ENCODE assay signal across 8 cellular contexts in the genomic region with DNA sequence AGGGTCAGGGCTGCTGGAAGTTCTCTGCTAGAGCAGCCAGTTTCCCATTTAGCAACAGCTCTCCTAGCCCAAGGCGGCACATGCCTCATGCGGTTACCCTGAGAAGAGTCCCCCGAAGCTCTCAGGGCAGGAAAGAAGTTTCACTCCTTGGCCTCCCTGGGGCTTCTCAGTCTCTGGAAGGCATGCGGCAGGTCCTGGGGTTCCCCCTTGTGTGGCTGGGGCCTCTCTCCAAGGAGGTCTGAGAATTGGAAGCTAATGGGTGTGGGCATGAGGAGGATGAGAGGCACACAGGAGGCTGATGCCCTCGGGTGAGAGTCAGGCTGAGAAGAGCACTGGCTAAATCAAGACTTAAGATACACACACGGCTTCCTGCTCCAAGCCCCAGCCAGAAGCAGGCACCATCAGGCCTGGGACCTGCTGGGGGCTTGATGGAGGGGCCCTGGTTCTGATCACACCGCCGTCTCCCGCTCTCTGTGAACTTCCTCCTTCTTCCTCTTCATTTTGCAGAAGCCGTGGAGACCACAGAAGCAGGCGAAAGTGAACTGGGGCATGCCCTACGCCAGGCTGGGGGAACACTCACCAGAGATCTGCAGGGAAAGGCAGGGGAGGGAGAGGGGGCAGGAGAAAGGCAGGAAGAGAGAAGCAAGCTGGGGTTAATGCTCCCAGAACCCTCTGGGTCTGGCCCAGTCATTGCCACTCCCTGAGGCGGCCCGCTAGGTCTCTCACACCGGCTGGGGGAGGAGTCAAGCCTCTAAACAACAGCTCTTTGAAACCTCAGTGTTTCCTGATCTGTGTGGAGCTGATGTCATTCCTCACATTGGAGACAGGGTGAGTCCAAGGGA. TPM values are rescaled to one million over a fixed set of nuclear protein-coding genes. Genes with fewer than 3 reads are reported as not detected.
DNase-seq lines count a peak whose midpoint lies in the region; ATAC-seq and TF ChIP-seq lines count a peak whose summit lies in the region.

No MANE protein-coding gene starts in this region.

- H3K4me3 ChIP-seq in cardiac muscle cell, result no peak overlapping the region

- peaks cover 36% of the 10 kb centered on the region for H3K4me1 ChIP-seq in cardiac muscle cell (ENCODE audit: low read depth)

- no peaks in the 10 kb centered on the region for H3K9me3 ChIP-seq in cardiac muscle cell (ENCODE audit: low read depth)

- H3K27me3 ChIP-seq in cardiac muscle cell, result no peaks in the 10 kb centered on the region

- ATAC-seq in HG03460 (IDR thresholded peaks at IDR 0.05; ENCODE audit: unreplicated experiment), result peak; percentile 66
- peak; percentile 88 for ATAC-seq in sciatic nerve

- H3K36me3 ChIP-seq in cardiac muscle cell, result no peaks in the 10 kb centered on the region

- DNase-seq in NCI-H1092 treated with DMSO at 0.1 percent for 48 hours (lab: John Stamatoyannopoulos, UW), result peak; percentile 20
- no peak for DNase-seq in NCI-H1092 (lab: John Stamatoyannopoulos, UW)
- peak; percentile 70 for DNase-seq in RPMI7951 (ENCODE audit: low read depth)
- DNase-seq in activated T-helper 1 cell treated with anti-CD3 and anti-CD28 coated beads, Interleukin-2, amount 50 U/mL, for 16 hours (ENCODE audit: low read depth in 1 of 2, low spot score in 1 of 2), result peak; percentile 49 to 52
- peak; percentile 55 to 81 for DNase-seq in cardiac muscle cell (ENCODE audit: low read depth in 1 of 2, low spot score in 1 of 2)
- DNase-seq in sciatic nerve (ENCODE audit: low spot score), result peak; percentile 75
- no peak for DNase-seq in cortex of kidney (lab: John Stamatoyannopoulos, UW)

- intact Hi-C loops in sciatic nerve (cut with DNase I), result no loop called here

- no peak for TF ChIP-seq CTCF in cardiac muscle cell (IDR thresholded peaks at IDR 0.05; ENCODE audit: low read depth, low read length)

- H3K27ac ChIP-seq in cardiac muscle cell, result no peak overlapping the region

RNA-seq across cellular contexts. Expression of a gene that starts 15.1 kb away (rescaled TPM):
- total RNA-seq in RPMI7951 (2014; rRNA removed; shearing (Covaris generic)), result not detected in 2 replicates
- 0.56 and 0.66 TPM in 2 replicates for total RNA-seq in cardiac muscle cell
- polyA plus RNA-seq in cardiac muscle cell, result 0.86 TPM in 1 of 2 replicates, not detected in the other
- total RNA-seq in sciatic nerve, result 0.13 TPM

RNA-seq across cellular contexts. Expression of a gene that starts 18.8 kb away (rescaled TPM):
- total RNA-seq in RPMI7951 (2014; rRNA removed; shearing (Covaris generic)), result not detected in 2 replicates
- total RNA-seq in cardiac muscle cell (not detected in 2 replicates), sciatic nerve (not detected)
- polyA plus RNA-seq in cardiac muscle cell, result not detected in 2 replicates

Comparison
In these comparisons a context has a peak if more than half of its experiments do, and no peak if none do; other contexts are left out.
1. DNase-seq: peak in NCI-H1092 treated with DMSO at 0.1 percent for 48 hours (single experiment), RPMI7951 (single experiment), activated T-helper 1 cell treated with anti-CD3 and anti-CD28 coated beads, Interleukin-2, amount 50 U/mL, for 16 hours (2 of 2), cardiac muscle cell (2 of 2) and sciatic nerve (single experiment); none in NCI-H1092 (single experiment) and cortex of kidney (single experiment).